ENCODE assay signal across 14 cellular contexts in genomic region chr9:72351538-72352453, GRCh38. TPM values are rescaled to one million over a fixed set of nuclear protein-coding genes. Genes with fewer than 3 reads are reported as not detected.
A peak's percentile ranks its signal among the peaks of the same experiment; 100 is the strongest.
DNase-seq lines count a peak whose midpoint lies in the region; ATAC-seq, FAIRE-seq and TF ChIP-seq lines count a peak whose summit lies in the region.
"Had no signal": no experiment of that assay in that cellular context is flagged by ENCODE, and none has a peak within 500 bp of the region (broad histone marks: within the 10 kb centered on the region; RNA-seq: fewer than 3 reads in every experiment).

No MANE protein-coding gene starts in this region.

- CTCF ChIA-PET in mammary epithelial cell (lab: Charles Lee; ENCODE audit: low non-redundant PET), result interaction anchor here (0.6 kb wide), 1 partner anchor 246 kb away, joined by 15 read pairs; no protein-coding TSS in a partner anchor

- no peak overlapping the region for H3K4me3 ChIP-seq in mammary epithelial cell (replicated peaks in 1 of 3; ENCODE audit: insufficient read depth in 1 of 3, low read depth in 2 of 3, low read length in 3 of 3)
- no peak overlapping the region for H3K4me3 ChIP-seq in effector memory CD4-positive, alpha-beta T cell (ENCODE audit: insufficient read depth, low read depth, low read length, poor library complexity, severe bottlenecking)
- no peak overlapping the region for H3K4me3 ChIP-seq in testis

- H3K36me3 ChIP-seq in mammary epithelial cell (ENCODE audit: insufficient read depth, low read length), result peaks cover 22% of the 10 kb centered on the region
- H3K36me3 ChIP-seq in effector memory CD4-positive, alpha-beta T cell (ENCODE audit: control insufficient read depth, insufficient read depth, low read length), result peaks cover 27% of the 10 kb centered on the region
- no peaks in the 10 kb centered on the region for H3K36me3 ChIP-seq in testis (ENCODE audit: low read depth, missing control alignments)

- ATAC-seq in GM21526 (IDR thresholded peaks at IDR 0.05; ENCODE audit: low FRiP score, unreplicated experiment), result no peak

- no TSS peak for BruUV-seq in mammary epithelial cell (replicated peaks; lab: Mats Ljungman, UMichigan)

- H3K4me1 ChIP-seq in mammary epithelial cell (ENCODE audit: insufficient read depth, low read length) (peaks cover 4% of the 10 kb centered on the region), testis (peaks cover 16% of the 10 kb centered on the region)
- H3K4me1 ChIP-seq in effector memory CD4-positive, alpha-beta T cell (ENCODE audit: control insufficient read depth, insufficient read depth, low read length, poor library complexity, severe bottlenecking), result no peaks in the 10 kb centered on the region

- 88% methylated on average over 15 of the region's 15 CpGs for WGBS in mammary epithelial cell (ENCODE audit: low coverage, missing lambda C conversion rate)
- 88 to 89% methylated on average over 15 of the region's 15 CpGs for WGBS in testis, 2 donors

- no peak for TF ChIP-seq POLR2A in testis (IDR thresholded peaks at IDR 0.05)

- no peak overlapping the region for H2AFZ ChIP-seq in mammary epithelial cell (ENCODE audit: low read depth, low read length)

- peak; percentile 30 for FAIRE-seq in islet of Langerhans (lab: Jason Lieb, UNC)
- FAIRE-seq: endometrium, HTR-8/SVneo had no signal

- no peaks in the 10 kb centered on the region for H4K20me1 ChIP-seq in mammary epithelial cell (ENCODE audit: insufficient read depth, low read length)

- H3K9ac ChIP-seq in mammary epithelial cell (ENCODE audit: insufficient read depth, low read length), result no peak overlapping the region

- dilution Hi-C loops in mammary epithelial cell (cut with HindIII; ENCODE audit: low sequenced_read_pairs), result no loop called here

- H3K79me2 ChIP-seq in mammary epithelial cell (ENCODE audit: insufficient read depth, low read length), result peaks cover 20% of the 10 kb centered on the region

- intact Hi-C loops in mammary epithelial cell (cut with micrococcal nuclease) (no loop called here), testis (cut with DNase I; ENCODE audit: low total_unique reads) (no loop called here)

- no peaks in the 10 kb centered on the region for H3K27me3 ChIP-seq in mammary epithelial cell (ENCODE audit: insufficient read depth, low read length)
- no peaks in the 10 kb centered on the region for H3K27me3 ChIP-seq in effector memory CD4-positive, alpha-beta T cell (replicated peaks; ENCODE audit: control insufficient read depth, insufficient read depth, low read length, poor library complexity, severe bottlenecking)
- no peaks in the 10 kb centered on the region for H3K27me3 ChIP-seq in testis
- H3K27me3 ChIP-seq: neutrophil had no signal

- H3K27ac ChIP-seq in mammary epithelial cell (ENCODE audit: insufficient read depth, low read depth, low read length) (no peak overlapping the region), testis (no peak overlapping the region)
- H3K27ac ChIP-seq in effector memory CD4-positive, alpha-beta T cell (ENCODE audit: insufficient read depth, low read length, poor library complexity, severe bottlenecking), result no peak overlapping the region

- in situ Hi-C loops in mammary epithelial cell (cut with MboI; ENCODE audit: low sequenced_read_pairs in 2 of 2), result no loop called here

- TF ChIP-seq CTCF in mammary epithelial cell (conservative IDR thresholded peaks at IDR 0.05 in 1 of 2, IDR thresholded peaks at IDR 0.05 in 1 of 2; ENCODE audit: extremely low read depth in 1 of 2, insufficient read depth in 1 of 2, low read depth in 1 of 2, low read length in 2 of 2) (no peak), GM20000 (IDR thresholded peaks at IDR 0.05; ENCODE audit: extremely low read depth, missing control alignments) (no peak), testis (IDR thresholded peaks at IDR 0.05) (no peak)

- no peak overlapping the region for H3K4me2 ChIP-seq in mammary epithelial cell (ENCODE audit: insufficient read depth, low read depth, low read length)

- H3K9me3 ChIP-seq in mammary epithelial cell (replicated peaks; ENCODE audit: insufficient read depth, low read length) (no peaks in the 10 kb centered on the region), testis (no peaks in the 10 kb centered on the region)
- no peaks in the 10 kb centered on the region for H3K9me3 ChIP-seq in effector memory CD4-positive, alpha-beta T cell (ENCODE audit: control insufficient read depth, low read length)
- H3K9me3 ChIP-seq: neutrophil had no signal

- DNase-seq in AG20443 (ENCODE audit: low spot score) (peak; percentile 15), HS-27A (ENCODE audit: low read depth) (peak; percentile 20), mammary epithelial cell (peak; percentile 80), GM20000 (ENCODE audit: low spot score) (no peak), testis (no peak)
- no peak for DNase-seq in effector memory CD4-positive, alpha-beta T cell
- DNase-seq: CD8-positive, alpha-beta memory T cell; NCI-H2081 treated with DMSO at 0.1 percent for 48 hours; stimulated activated CD4-positive, alpha-beta T cell treated with anti-CD3 and anti-CD28 coated beads, Interleukin-4, amount 100 ng/mL, for 1 hour had no signal

RNA-seq across cellular contexts. Expression of gene ZFAND5, which starts 13.2 kb away (rescaled TPM):
- total RNA-seq in mammary epithelial cell (10 to 100 TPM; 88.6 to 92.5 TPM), testis (100 to 1,000 TPM; 313 to 314 TPM)
- polyA plus RNA-seq in mammary epithelial cell (37.3 TPM), testis (ENCODE audit: insufficient read depth, low read depth, low replicate concordance) (251 TPM)
- 122 TPM for polyA minus RNA-seq in mammary epithelial cell

Comparison
In these comparisons a context has a peak if more than half of its experiments do, and no peak if none do; other contexts are left out.
1. DNase-seq: peak in AG20443 (single experiment), HS-27A (single experiment) and mammary epithelial cell (single experiment); none in GM20000 (single experiment), effector memory CD4-positive, alpha-beta T cell (0 of 3) and testis (single experiment).